ENCODE assay signal across 8 cellular contexts in genomic region chr19:58150328-58150921, GRCh38. TPM values are rescaled to one million over a fixed set of nuclear protein-coding genes. Genes with fewer than 3 reads are reported as not detected.
DNase-seq lines count a peak whose midpoint lies in the region; ATAC-seq and TF ChIP-seq lines count a peak whose summit lies in the region.

Gene ZNF329, minus strand, starts transcription at chr19:58150789. Its CDS starts 21,286 bp downstream, at chr19:58129503.

- H4K5ac ChIP-seq in H9 (ENCODE audit: insufficient read length, low read depth, low read length): no peak within 1 kb of the TSS

- DNase-seq in EH (ENCODE audit: low read depth): peak; percentile 84
- peak; percentile 78 for DNase-seq in H9
- peak; percentile 64 for DNase-seq in NCI-H1105 (lab: John Stamatoyannopoulos, UW)
- DNase-seq in T-helper 2 cell: peak; percentile 82 to 88 (median 87)
- peak; percentile 78 for DNase-seq in right atrium auricular region (ENCODE audit: low spot score)
- peak; percentile 84 to 89 for DNase-seq in psoas muscle
- DNase-seq in ureter (ENCODE audit: low spot score): peak; percentile 88

- H2BK15ac ChIP-seq in H9 (ENCODE audit: low read depth, low read length): no peak within 1 kb of the TSS

- H3K56ac ChIP-seq in H9 (ENCODE audit: insufficient read length, low read depth, low read length): no peak within 1 kb of the TSS

- peak within 1 kb of the TSS; percentile 85; the same call in 1 of the 2 replicates for H3K14ac ChIP-seq in H9 (ENCODE audit: insufficient read depth, low read length)

- peaks cover 2% of the 10 kb centered on the region for H3K23me2 ChIP-seq in H9 (ENCODE audit: insufficient read length, low read depth, low read length, poor library complexity, severe bottlenecking)

- H3K18ac ChIP-seq in H9 (ENCODE audit: insufficient read length, low read depth, low read length): peak within 1 kb of the TSS; percentile 90

- peaks cover 37% of the 10 kb centered on the region in 2 experiments for H3K9me3 Mint-ChIP-seq in H9

- WGBS in H9 (ENCODE audit: extremely low coverage, insufficient read length, low lambda C conversion rate): no CpG with 5 or more reads among the region's 62 CpGs
- 0% methylated on average over 59 to 62 of the region's 62 CpGs for WGBS in psoas muscle, 3 donors

- H3K4me3 ChIP-seq in right atrium auricular region (peak within 1 kb of the TSS; percentile 92 to 93), psoas muscle (peak within 1 kb of the TSS; percentile 79)

- no peak within 1 kb of the TSS for H2BK5ac ChIP-seq in H9 (ENCODE audit: insufficient read length, low read length)

- peak within 1 kb of the TSS; percentile 88 to 94 for H3K4me3 Mint-ChIP-seq in H9

- no peak within 1 kb of the TSS for H4K91ac ChIP-seq in H9 (ENCODE audit: insufficient read length, low read depth, low read length)

- intact Hi-C loops in psoas muscle (cut with DNase I): loop anchor here (5.0 to 10.0 kb wide), 3 partner anchors 128 to 416 kb away; partner anchors contain the start of gene ZNF776 (in 1 of the 2)

- H2BK12ac ChIP-seq in H9 (ENCODE audit: insufficient read length, low read depth, low read length): no peak within 1 kb of the TSS

- H3K79me2 ChIP-seq in H9 (ENCODE audit: insufficient read depth, low read length): no peaks in the 10 kb centered on the region

- H3K27me3 ChIP-seq in H9 (ENCODE audit: insufficient read depth, low read length) (no peaks in the 10 kb centered on the region), right atrium auricular region (no peaks in the 10 kb centered on the region), psoas muscle (ENCODE audit: insufficient read depth in 3 of 3, low read length in 2 of 3) (peaks cover 0 to 9% (median 0%) of the 10 kb centered on the region in 3 donors)

- H3K27me3 Mint-ChIP-seq in H9 (ENCODE audit: low read depth): 0 out of 2 replicates have a peak, but pooled peaks cover 2% of the 10 kb centered on the region

- H3K27ac ChIP-seq in H9 (ENCODE audit: insufficient read length, low read depth, low read length): no peak within 1 kb of the TSS
- H3K27ac ChIP-seq in angular gyrus (ENCODE audit: low read depth, low read length): peak within 1 kb of the TSS; percentile 66
- peak within 1 kb of the TSS; percentile 66 to 86 for H3K27ac ChIP-seq in right atrium auricular region
- H3K27ac ChIP-seq in psoas muscle: peak within 1 kb of the TSS; percentile 66

- H2BK120ac ChIP-seq in H9 (ENCODE audit: low read depth, low read length, poor library complexity, severe bottlenecking): no peak within 1 kb of the TSS

- H3T11ph ChIP-seq in H9 (ENCODE audit: low read length): no peak within 1 kb of the TSS

- H3K4me2 ChIP-seq in H9 (ENCODE audit: insufficient read depth, insufficient read length, low read length): peak within 1 kb of the TSS; percentile 91

- H2AK5ac ChIP-seq in H9 (ENCODE audit: insufficient read length, low read length): no peak within 1 kb of the TSS

- H3K79me1 ChIP-seq in H9 (ENCODE audit: insufficient read depth, low read depth, low read length, poor library complexity, severe bottlenecking): no peaks in the 10 kb centered on the region

- H2AFZ ChIP-seq in H9 (ENCODE audit: low read length): no peak within 1 kb of the TSS

- H2BK20ac ChIP-seq in H9 (ENCODE audit: low read depth, low read length, poor library complexity, severe bottlenecking): no peak within 1 kb of the TSS

- H3K4me1 ChIP-seq in H9 (ENCODE audit: insufficient read depth, low read length): no peaks in the 10 kb centered on the region
- H3K4me1 ChIP-seq in right atrium auricular region: peaks cover 0 to 26% of the 10 kb centered on the region in 2 donors
- H3K4me1 ChIP-seq in psoas muscle: peaks cover 4% of the 10 kb centered on the region

- peaks cover 8% of the 10 kb centered on the region for H3K9me3 ChIP-seq in H9 (ENCODE audit: control insufficient read depth, low read depth, low read length)
- peaks cover 3 to 10% of the 10 kb centered on the region in 2 donors for H3K9me3 ChIP-seq in right atrium auricular region
- peaks cover 37% of the 10 kb centered on the region for H3K9me3 ChIP-seq in psoas muscle

- H3K23ac ChIP-seq in H9 (ENCODE audit: insufficient read length, low read depth, low read length): no peak within 1 kb of the TSS

- peaks cover 18 to 36% (median 27%) of the 10 kb centered on the region in 3 experiments for H3K36me3 Mint-ChIP-seq in H9 (ENCODE audit: insufficient read depth in 1 of 3, low read depth in 3 of 3)

- H3K9ac ChIP-seq in H9 (ENCODE audit: extremely low read depth, insufficient read length, low read length): peak within 1 kb of the TSS; percentile 71

- H3K36me3 ChIP-seq in right atrium auricular region: no peaks in the 10 kb centered on the region
- no peaks in the 10 kb centered on the region for H3K36me3 ChIP-seq in psoas muscle (ENCODE audit: insufficient read depth in 1 of 2, low read depth in 1 of 2)

- H4K20me1 ChIP-seq in H9 (ENCODE audit: control insufficient read depth, insufficient read depth, insufficient read length): no peaks in the 10 kb centered on the region

- peaks cover 7 to 17% of the 10 kb centered on the region in 2 experiments for H3K4me1 Mint-ChIP-seq in H9

- peak within 1 kb of the TSS; percentile 37 to 98 (median 74); a peak in 5 of 7 replicates for H3K27ac Mint-ChIP-seq in H9

- no peak within 1 kb of the TSS for H3K4ac ChIP-seq in H9 (ENCODE audit: low read depth, low read length)

- ATAC-seq in psoas muscle: peak in 3 of 4 donors; percentile 46 to 68 (median 60)

- TF ChIP-seq CTCF in H9 (conservative IDR thresholded peaks at IDR 0.05) (no peak), right atrium auricular region (IDR thresholded peaks at IDR 0.05) (peak in 1 of 2 donors; percentile 43), psoas muscle (IDR thresholded peaks at IDR 0.05) (no peak)

- H4K8ac ChIP-seq in H9 (replicated peaks; ENCODE audit: insufficient read length, low read depth, low read length): no peak within 1 kb of the TSS

RNA-seq across cellular contexts. Expression of gene ZNF329, which starts in this region (rescaled TPM):
- 11.8 and 12.1 TPM in 2 replicates for total RNA-seq in H9 (2021)
- 1 to 10 TPM; 6.9 to 7.9 TPM for total RNA-seq in right atrium auricular region
- total RNA-seq in psoas muscle: 1 to 10 TPM; 1.4 to 5.7 (median 1.9) TPM
- polyA plus RNA-seq in psoas muscle: 1 to 10 TPM in 2 of 3 donors, under 1 TPM in 1; 0.79 to 3.5 (median 1.9) TPM
- 14.8 TPM for total RNA-seq in ureter
